14 cellular contexts compared by ENCODE assay signal in the genomic region with DNA sequence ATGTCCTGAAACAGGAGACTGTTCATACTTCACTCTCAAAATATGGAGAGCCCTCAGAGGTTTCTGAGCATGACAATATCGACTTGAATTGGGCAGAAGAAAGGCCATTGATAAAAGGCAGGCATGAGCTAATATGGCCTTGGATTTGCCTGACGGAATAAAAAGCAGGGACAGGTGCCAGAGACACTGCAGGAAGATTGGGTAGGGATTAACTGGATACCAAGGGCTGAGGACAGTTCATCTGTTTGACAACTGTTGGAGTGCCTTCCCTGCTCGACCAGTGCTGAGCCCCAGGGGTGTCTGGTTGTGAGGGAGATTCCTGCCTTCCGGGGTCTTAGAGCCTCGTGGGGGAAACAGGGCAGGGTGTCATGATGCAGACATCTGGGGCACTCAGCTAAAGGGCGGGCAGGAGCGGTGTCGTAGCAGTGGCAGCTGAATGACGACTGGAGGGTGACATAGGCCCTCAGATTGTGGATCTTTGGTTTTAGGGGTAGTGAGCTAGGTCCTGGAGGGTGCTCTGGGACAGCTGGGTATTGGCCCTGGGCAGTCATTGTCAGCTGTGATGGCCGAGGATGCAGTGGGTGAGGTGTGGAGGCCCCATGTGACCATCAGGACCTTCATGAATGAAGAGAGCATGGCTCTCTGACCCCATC. TPM values are rescaled to one million over a fixed set of nuclear protein-coding genes. Genes with fewer than 3 reads are reported as not detected.
DNase-seq lines count a peak whose midpoint lies in the region; ATAC-seq, FAIRE-seq and TF ChIP-seq lines count a peak whose summit lies in the region.
"Had no signal": no experiment of that assay in that cellular context is flagged by ENCODE, and none has a peak within 500 bp of the region (broad histone marks: within the 10 kb centered on the region; RNA-seq: fewer than 3 reads in every experiment).

No MANE protein-coding gene starts in this region.

- in situ Hi-C loops in brain microvascular endothelial cell (cut with HindIII; ENCODE audit: low pct_ligation_motif_present, low sequenced_read_pairs), result no loop called here

- H3K4me2 ChIP-seq in neural progenitor cell, result no peak overlapping the region

- H3K27me3 Mint-ChIP-seq in activated naive CD8-positive, alpha-beta T cell treated with anti-CD3 and anti-CD28 coated beads, Interleukin-2, amount 50 U/mL, for 24 hours, result no peaks in the 10 kb centered on the region
- H3K27me3 Mint-ChIP-seq in neural progenitor cell (ENCODE audit: insufficient read depth, low read depth), result no peaks in the 10 kb centered on the region

- peaks cover 82% of the 10 kb centered on the region for H4K20me1 ChIP-seq in neural progenitor cell (ENCODE audit: low read depth)

- intact Hi-C loops in pancreas (cut with DNase I), result no loop called here

- no peak for TF ChIP-seq CTCF in pancreas (IDR thresholded peaks at IDR 0.05)
- no peak for TF ChIP-seq CTCF in neural progenitor cell (IDR thresholded peaks at IDR 0.05)
- TF ChIP-seq CTCF in brain microvascular endothelial cell (IDR thresholded peaks at IDR 0.05; ENCODE audit: low read depth, low read length, missing control alignments), result no peak

- peaks cover 100% of the 10 kb centered on the region for H3K79me2 ChIP-seq in neural progenitor cell (ENCODE audit: low read depth)

- H3K9me3 Mint-ChIP-seq in activated naive CD8-positive, alpha-beta T cell treated with anti-CD3 and anti-CD28 coated beads, Interleukin-2, amount 50 U/mL, for 24 hours, result no peaks in the 10 kb centered on the region
- peaks cover 6% of the 10 kb centered on the region for H3K9me3 Mint-ChIP-seq in neural progenitor cell

- peak; percentile 49 for DNase-seq in NCI-H2029 (lab: John Stamatoyannopoulos, UW)
- DNase-seq in NCI-H2029 treated with DMSO at 0.1 percent for 48 hours (lab: John Stamatoyannopoulos, UW), result no peak
- DNase-seq in NCI-H524 treated with DMSO at 0.1 percent for 48 hours (lab: John Stamatoyannopoulos, UW), result peak; percentile 66
- no peak for DNase-seq in activated naive CD8-positive, alpha-beta T cell treated with anti-CD3 and anti-CD28 coated beads, Interleukin-2, amount 50 U/mL, for 24 hours
- no peak for DNase-seq in pancreas
- DNase-seq in neural progenitor cell (ENCODE audit: low spot score), result no peak
- no peak for DNase-seq in NCI-H2171 treated with DMSO at 0.1 percent for 48 hours (lab: John Stamatoyannopoulos, UW)
- DNase-seq in brain microvascular endothelial cell, result no peak
- DNase-seq: 8988T, activated gamma-delta T cell treated with Interleukin-2 at 50 U/mL for 16 hours, heart right ventricle, left colon, NCI-H1930, transverse colon had no signal

- no peak overlapping the region for H3K4me3 Mint-ChIP-seq in activated naive CD8-positive, alpha-beta T cell treated with anti-CD3 and anti-CD28 coated beads, Interleukin-2, amount 50 U/mL, for 24 hours
- no peak overlapping the region for H3K4me3 Mint-ChIP-seq in neural progenitor cell

- FAIRE-seq in pancreas (lab: Jason Lieb, UNC), result no peak

- H3K4me3 ChIP-seq in pancreas, result no peak overlapping the region
- no peak overlapping the region for H3K4me3 ChIP-seq in neural progenitor cell
- H3K4me3 ChIP-seq in brain microvascular endothelial cell (ENCODE audit: low read depth, low read length), result no peak overlapping the region
- H3K4me3 ChIP-seq: heart right ventricle, transverse colon had no signal

- no peaks in the 10 kb centered on the region for H3F3A ChIP-seq in neural progenitor cell (ENCODE audit: low read depth)

- WGBS in pancreas, 2 donors, result 54 to 62% methylated on average over 10 of the region's 10 CpGs

- no peak overlapping the region for H2AFZ ChIP-seq in neural progenitor cell (replicated peaks)

- H3K27ac Mint-ChIP-seq in activated naive CD8-positive, alpha-beta T cell treated with anti-CD3 and anti-CD28 coated beads, Interleukin-2, amount 50 U/mL, for 24 hours, result peak overlapping the region; percentile 56
- no peak overlapping the region for H3K27ac Mint-ChIP-seq in neural progenitor cell

- H3K27me3 ChIP-seq in pancreas (no peaks in the 10 kb centered on the region), neural progenitor cell (no peaks in the 10 kb centered on the region), brain microvascular endothelial cell (replicated peaks) (no peaks in the 10 kb centered on the region)
- H3K27me3 ChIP-seq: heart right ventricle, transverse colon had no signal

- H3K9me3 ChIP-seq in pancreas (no peaks in the 10 kb centered on the region), neural progenitor cell (ENCODE audit: low read depth) (no peaks in the 10 kb centered on the region)
- H3K9me3 ChIP-seq: heart right ventricle, transverse colon had no signal

- H3K4me1 ChIP-seq in pancreas, result peaks cover 0 to 11% (median 6%) of the 10 kb centered on the region in 3 donors
- H3K4me1 ChIP-seq in neural progenitor cell, result peaks cover 11% of the 10 kb centered on the region

- no peak overlapping the region for H3K9ac ChIP-seq in neural progenitor cell

- no peak overlapping the region for H3K27ac ChIP-seq in pancreas
- no peak overlapping the region for H3K27ac ChIP-seq in neural progenitor cell
- H3K27ac ChIP-seq in brain microvascular endothelial cell, result no peak overlapping the region
- H3K27ac ChIP-seq: transverse colon had no signal

- ATAC-seq in activated naive CD8-positive, alpha-beta T cell treated with anti-CD3 and anti-CD28 coated beads, Interleukin-2, amount 50 U/mL, for 24 hours, result peak; percentile 25
- ATAC-seq in pancreas, result peak in 3 of 4 donors; percentile 15 to 64 (median 36)
- ATAC-seq: left colon had no signal

- H3K36me3 ChIP-seq in pancreas (no peaks in the 10 kb centered on the region), neural progenitor cell (no peaks in the 10 kb centered on the region), brain microvascular endothelial cell (replicated peaks) (no peaks in the 10 kb centered on the region)
- H3K36me3 ChIP-seq: heart right ventricle, transverse colon had no signal

- peaks cover 80% of the 10 kb centered on the region for H3K4me1 Mint-ChIP-seq in activated naive CD8-positive, alpha-beta T cell treated with anti-CD3 and anti-CD28 coated beads, Interleukin-2, amount 50 U/mL, for 24 hours
- H3K4me1 Mint-ChIP-seq in neural progenitor cell, result peaks cover 19% of the 10 kb centered on the region

- H3K36me3 Mint-ChIP-seq in activated naive CD8-positive, alpha-beta T cell treated with anti-CD3 and anti-CD28 coated beads, Interleukin-2, amount 50 U/mL, for 24 hours (ENCODE audit: low read depth), result peaks cover 22% of the 10 kb centered on the region
- peaks cover 23% of the 10 kb centered on the region for H3K36me3 Mint-ChIP-seq in neural progenitor cell

RNA-seq across cellular contexts. Expression of a gene that starts 12.3 kb away (rescaled TPM):
- total RNA-seq in pancreas (10 to 100 TPM; 31.4 to 51.8 (median 41.8) TPM), neural progenitor cell (ENCODE audit: low replicate concordance) (37.9 and 49.8 TPM in 2 replicates)
- polyA plus RNA-seq in pancreas, result 10 to 100 TPM; 11.9 to 13.1 TPM

Comparison
In these comparisons a context has a peak if more than half of its experiments do, and no peak if none do; other contexts are left out.
1. DNase-seq: peak in NCI-H2029 (single experiment) and NCI-H524 treated with DMSO at 0.1 percent for 48 hours (single experiment); none in NCI-H2029 treated with DMSO at 0.1 percent for 48 hours (single experiment), activated naive CD8-positive, alpha-beta T cell treated with anti-CD3 and anti-CD28 coated beads, Interleukin-2, amount 50 U/mL, for 24 hours (single experiment), pancreas (0 of 6), neural progenitor cell (single experiment), NCI-H2171 treated with DMSO at 0.1 percent for 48 hours (single experiment) and brain microvascular endothelial cell (single experiment).